In genomic region chr20:41138527-41139226, GRCh38 we compare ENCODE assay signal across 8 cellular contexts. TPM values are rescaled to one million over a fixed set of nuclear protein-coding genes. Genes with fewer than 3 reads are reported as not detected.
A peak's percentile ranks its signal among the peaks of the same experiment; 100 is the strongest.
DNase-seq lines count a peak whose midpoint lies in the region; FAIRE-seq and TF ChIP-seq lines count a peak whose summit lies in the region.

No MANE protein-coding gene starts in this region.

- TF ChIP-seq CTCF in C4-2B (conservative IDR thresholded peaks at IDR 0.05), result no peak
- no peak for TF ChIP-seq CTCF in astrocyte (IDR thresholded peaks at IDR 0.05; ENCODE audit: insufficient read depth, low read depth, low read length)

- H3K27me3 Mint-ChIP-seq in astrocyte (ENCODE audit: low read depth, unreplicated experiment), result no peaks in the 10 kb centered on the region

- H3K9me3 Mint-ChIP-seq in astrocyte (ENCODE audit: unreplicated experiment), result no peaks in the 10 kb centered on the region

- H3K36me3 ChIP-seq in MG63, result peaks cover 3% of the 10 kb centered on the region; the same call in 1 of the 2 replicates
- H3K36me3 ChIP-seq in astrocyte (ENCODE audit: insufficient read depth, low read length), result no peaks in the 10 kb centered on the region

- no peaks in the 10 kb centered on the region for H3K9me3 ChIP-seq in MG63
- H3K9me3 ChIP-seq in astrocyte (ENCODE audit: insufficient read depth, low read depth, low read length), result no peaks in the 10 kb centered on the region

- H3K36me3 Mint-ChIP-seq in astrocyte (ENCODE audit: low read depth, unreplicated experiment), result peaks cover 4% of the 10 kb centered on the region

- H3K79me2 ChIP-seq in astrocyte (ENCODE audit: insufficient read depth, low read length), result peaks cover 64% of the 10 kb centered on the region

- H3K4me3 ChIP-seq in MG63 (peak overlapping the region; percentile 95), astrocyte (ENCODE audit: insufficient read depth, low read depth, low read length) (peak overlapping the region; percentile 75)

- FAIRE-seq in astrocyte (lab: Jason Lieb, UNC), result no peak

- DNase-seq in MG63 (no peak), astrocyte (ENCODE audit: low read depth) (no peak), iris pigment epithelial cell (ENCODE audit: low read depth) (peak; percentile 24), 8988T (no peak), NCI-H82 treated with DMSO at 0.1 percent for 48 hours (lab: John Stamatoyannopoulos, UW; ENCODE audit: unreplicated experiment) (no peak), GM19240 (ENCODE audit: insufficient read length, low spot score) (no peak)
- peak; percentile 20 to 58 (median 28) for DNase-seq in stimulated activated naive CD4-positive, alpha-beta T cell (lab: John Stamatoyannopoulos, UW)

- peak overlapping the region; percentile 97 for H3K4me3 Mint-ChIP-seq in astrocyte (ENCODE audit: unreplicated experiment)

- H4K20me1 ChIP-seq in astrocyte (ENCODE audit: insufficient read depth, low read length), result peaks cover 57% of the 10 kb centered on the region

- peaks cover 42% of the 10 kb centered on the region for H3K4me1 ChIP-seq in astrocyte (ENCODE audit: insufficient read depth, low read length)

- peak overlapping the region; percentile 91 for H3K27ac Mint-ChIP-seq in astrocyte (ENCODE audit: unreplicated experiment)

- peak overlapping the region; percentile 94 for H3K9ac ChIP-seq in astrocyte (ENCODE audit: low read length)

- peak overlapping the region; percentile 88 for H3K27ac ChIP-seq in C4-2B
- peak overlapping the region; percentile 91 for H3K27ac ChIP-seq in astrocyte (ENCODE audit: low read depth, low read length)

- peak overlapping the region; percentile 96 for H3K4me2 ChIP-seq in astrocyte (ENCODE audit: low read length)

- H3K27me3 ChIP-seq in MG63 (no peaks in the 10 kb centered on the region), astrocyte (ENCODE audit: insufficient read depth, low read length) (no peaks in the 10 kb centered on the region)

- peaks cover 36% of the 10 kb centered on the region for H3K4me1 Mint-ChIP-seq in astrocyte (ENCODE audit: low read depth, unreplicated experiment)

- no peak overlapping the region for H2AFZ ChIP-seq in astrocyte (ENCODE audit: low read depth, low read length)

RNA-seq across cellular contexts. Expression of gene PLCG1, which starts 1.3 kb away (rescaled TPM):
- 35.8 and 99.5 TPM in 2 replicates for total RNA-seq in MG63 (2014; rRNA removed; shearing (Covaris generic); ENCODE audit: low replicate concordance)
- total RNA-seq in astrocyte, result 99.6 and 129 TPM in 2 replicates

Comparison
In these comparisons a context has a peak if more than half of its experiments do, and no peak if none do; other contexts are left out.
1. DNase-seq: peak in iris pigment epithelial cell (single experiment) and stimulated activated naive CD4-positive, alpha-beta T cell (6 of 6); none in MG63 (single experiment), astrocyte (single experiment), 8988T (single experiment), NCI-H82 treated with DMSO at 0.1 percent for 48 hours (single experiment) and GM19240 (single experiment).